In genomic region chr6:23650676-23651075, GRCh38 we compare ENCODE assay signal across 16 cellular contexts.
DNase-seq lines count a peak whose midpoint lies in the region; ATAC-seq, FAIRE-seq and TF ChIP-seq lines count a peak whose summit lies in the region.
"Had no signal": no experiment of that assay in that cellular context is flagged by ENCODE, and none has a peak within 500 bp of the region (broad histone marks: within the 10 kb centered on the region; RNA-seq: fewer than 3 reads in every experiment).

No MANE protein-coding gene starts in this region.

- no peaks in the 10 kb centered on the region for H3K36me3 Mint-ChIP-seq in activated naive CD4-positive, alpha-beta T cell treated with anti-CD3 and anti-CD28 coated beads, Interleukin-2, amount 50 U/mL, for 72 hours

- no peak overlapping the region for H3K27ac Mint-ChIP-seq in activated naive CD4-positive, alpha-beta T cell treated with anti-CD3 and anti-CD28 coated beads, Interleukin-2, amount 50 U/mL, for 72 hours
- H3K27ac Mint-ChIP-seq: activated naive CD4-positive, alpha-beta T cell treated with anti-CD3 and anti-CD28 coated beads for 36 hours; T-helper 1 cell treated with Interleukin-12 subunit alpha and Interleukin-12 subunit beta and Interleukin-4 antibody, amounts not matched to agents 30 μg/mL and 1 μg/mL, for 36 hours had no signal

- no peak for ATAC-seq in activated naive CD4-positive, alpha-beta T cell treated with anti-CD3 and anti-CD28 coated beads, Interleukin-2, amount 50 U/mL, for 72 hours
- ATAC-seq: activated CD4-positive, CD25-positive, alpha-beta regulatory T cell treated with anti-CD3 and anti-CD28 coated beads, Interleukin-2, amount 50 U/mL, for 24 hours; gastroesophageal sphincter had no signal

- FAIRE-seq in GM12892 (lab: Jason Lieb, UNC): no peak
- FAIRE-seq: kidney, RCC 7860 had no signal

- WGBS in tibial nerve, 2 donors: 29 to 32% methylated on average over 4 to 5 of the region's 5 CpGs

- no peak for TF ChIP-seq CTCF in tibial nerve (IDR thresholded peaks at IDR 0.05)

- peak overlapping the region in 3 of 4 donors; percentile 59 to 86 (median 73) for H3K27ac ChIP-seq in tibial nerve
- H3K27ac ChIP-seq: BLaER1 had no signal

- no peaks in the 10 kb centered on the region for H3K27me3 ChIP-seq in tibial nerve
- H3K27me3 ChIP-seq: BLaER1, gastroesophageal sphincter had no signal

- intact Hi-C loops in head of caudate nucleus (cut with DNase I): no loop called here

- H3K36me3 ChIP-seq in tibial nerve: no peaks in the 10 kb centered on the region
- H3K36me3 ChIP-seq: BLaER1, gastroesophageal sphincter had no signal

- H3K9me3 Mint-ChIP-seq in activated naive CD4-positive, alpha-beta T cell treated with anti-CD3 and anti-CD28 coated beads, Interleukin-2, amount 50 U/mL, for 72 hours: no peaks in the 10 kb centered on the region
- H3K9me3 Mint-ChIP-seq: activated naive CD4-positive, alpha-beta T cell treated with anti-CD3 and anti-CD28 coated beads for 36 hours; T-helper 1 cell treated with Interleukin-12 subunit alpha and Interleukin-12 subunit beta and Interleukin-4 antibody, amounts not matched to agents 30 μg/mL and 1 μg/mL, for 36 hours had no signal

- no peak for TF ChIP-seq POLR2A in tibial nerve (IDR thresholded peaks at IDR 0.05)
- TF ChIP-seq POLR2A in GM12892 (IDR thresholded peaks at IDR 0.05; ENCODE audit: low read depth, low read length): no peak

- H3K9me3 ChIP-seq in tibial nerve: no peaks in the 10 kb centered on the region
- H3K9me3 ChIP-seq: BLaER1, gastroesophageal sphincter had no signal

- TF ChIP-seq EP300 in tibial nerve (IDR thresholded peaks at IDR 0.05): peak; percentile 37 to 76

- H3K4me3 ChIP-seq in tibial nerve: no peak overlapping the region
- H3K4me3 ChIP-seq: BLaER1, gastroesophageal sphincter had no signal

- H3K4me1 ChIP-seq in tibial nerve: peaks cover 0 to 33% (median 5%) of the 10 kb centered on the region in 4 donors
- H3K4me1 ChIP-seq: BLaER1 had no signal

- DNase-seq in SK-N-DZ (ENCODE audit: low spot score) (peak; percentile 22), head of caudate nucleus (peak in 41 of 42 donors; percentile 30 to 83 (median 62)), nucleus accumbens (lab: John Stamatoyannopoulos, UW) (peak in 47 of 56 donors; percentile 7 to 83 (median 49)), tibial nerve (ENCODE audit: low spot score in 2 of 2) (no peak), NOMO-1 (lab: John Stamatoyannopoulos, UW; ENCODE audit: unreplicated experiment in 2 of 2) (no peak), GM12892 (ENCODE audit: insufficient read length) (no peak)
- DNase-seq in activated naive CD4-positive, alpha-beta T cell treated with anti-CD3 and anti-CD28 coated beads, Interleukin-2, amount 50 U/mL, for 72 hours (ENCODE audit: low spot score in 2 of 2): no peak
- DNase-seq: activated naive CD4-positive, alpha-beta T cell treated with anti-CD3 and anti-CD28 coated beads for 36 hours; DMS79 treated with DMSO at 0.1 percent for 48 hours; kidney; NCI-H1436 treated with DMSO at 0.1 percent for 48 hours had no signal

Comparison
In these comparisons a context has a peak if more than half of its experiments do, and no peak if none do; other contexts are left out.
1. DNase-seq: peak in SK-N-DZ (single experiment), head of caudate nucleus (41 of 42) and nucleus accumbens (47 of 56); none in tibial nerve (0 of 2), NOMO-1 (0 of 2), activated naive CD4-positive, alpha-beta T cell treated with anti-CD3 and anti-CD28 coated beads, Interleukin-2, amount 50 U/mL, for 72 hours (0 of 2) and GM12892 (single experiment).